In genomic region chr6:20529086-20529448, GRCh38 we compare ENCODE assay signal across 8 cellular contexts. TPM values are rescaled to one million over a fixed set of nuclear protein-coding genes. Genes with fewer than 3 reads are reported as not detected.
A peak's percentile ranks its signal among the peaks of the same experiment; 100 is the strongest.
DNase-seq lines count a peak whose midpoint lies in the region; ATAC-seq, FAIRE-seq and TF ChIP-seq lines count a peak whose summit lies in the region.
"Not testable (repeated sequence)": the region's sequence is repeated elsewhere in the genome, so short reads cannot be mapped to it uniquely, and the experiment has no call there.

No MANE protein-coding gene starts in this region.

- not testable (repeated sequence) for H3K4me2 ChIP-seq in keratinocyte (ENCODE audit: control insufficient read depth, extremely low read depth, insufficient read depth, low read depth, low read length)

- not testable (repeated sequence) for H3K9me3 Mint-ChIP-seq in T-helper 2 cell treated with Interferon-gamma antibody and Interleukin-4, amounts not matched to agents 5 μg/mL and 100 μg/mL, for 36 hours

- not testable (repeated sequence) for H4K20me1 ChIP-seq in keratinocyte (ENCODE audit: control insufficient read depth, extremely low read depth, insufficient read depth, low read length)

- H3K9me3 ChIP-seq in BE2C; keratinocyte (ENCODE audit: control insufficient read depth, low read depth, low read length): not testable (repeated sequence)

- not testable (repeated sequence) for H2AFZ ChIP-seq in keratinocyte (ENCODE audit: control insufficient read depth, low read length)

- not testable (repeated sequence) for H3K9ac ChIP-seq in keratinocyte (ENCODE audit: control insufficient read depth, extremely low read depth, insufficient read depth, low read length)

- dilution Hi-C loops in keratinocyte (cut with MboI; ENCODE audit: extremely low pct_ligation_motif_present, low sequenced_read_pairs): not testable (repeated sequence)

- not testable (repeated sequence) for H3K36me3 ChIP-seq in BE2C; keratinocyte (ENCODE audit: control insufficient read depth in 2 of 2, extremely low read depth in 1 of 2, insufficient read depth in 2 of 2, low read length in 2 of 2)

- FAIRE-seq in keratinocyte (lab: Jason Lieb, UNC): not testable (repeated sequence)

- intact Hi-C loops in sciatic nerve (cut with DNase I): loop anchor here (5.0 to 10.0 kb wide), 2 partner anchors 234 to 437 kb away; no protein-coding TSS in a partner anchor

- not testable (repeated sequence) for H3K27me3 ChIP-seq in BE2C; keratinocyte (ENCODE audit: control insufficient read depth, extremely low read depth, insufficient read depth, low read length)

- not testable (repeated sequence) for H3K27ac ChIP-seq in keratinocyte (ENCODE audit: control insufficient read depth, insufficient read depth, low read length)

- peak overlapping the region; percentile 10 for H3K27ac Mint-ChIP-seq in T-helper 2 cell treated with Interferon-gamma antibody and Interleukin-4, amounts not matched to agents 5 μg/mL and 100 μg/mL, for 36 hours

- not testable (repeated sequence) for H3K36me3 Mint-ChIP-seq in T-helper 2 cell treated with Interferon-gamma antibody and Interleukin-4, amounts not matched to agents 5 μg/mL and 100 μg/mL, for 36 hours (ENCODE audit: low read depth)

- not testable (repeated sequence) for H3K79me2 ChIP-seq in keratinocyte (ENCODE audit: control insufficient read depth, insufficient read depth, low read length)

- peaks cover 28% of the 10 kb centered on the region for H3K4me1 Mint-ChIP-seq in T-helper 2 cell treated with Interferon-gamma antibody and Interleukin-4, amounts not matched to agents 5 μg/mL and 100 μg/mL, for 36 hours (ENCODE audit: low read depth)

- H3K4me3 ChIP-seq in BE2C (ENCODE audit: low read depth, low read length): peak overlapping the region; percentile 18
- not testable (repeated sequence) for H3K4me3 ChIP-seq in keratinocyte (ENCODE audit: control insufficient read depth in 2 of 3, extremely low read depth in 1 of 3, insufficient read depth in 2 of 3, low read depth in 1 of 3, low read length in 3 of 3)

- not testable (repeated sequence) for DNase-seq in BE2C; T-helper 2 cell treated with Interferon-gamma antibody and Interleukin-4, amounts not matched to agents 5 μg/mL and 100 μg/mL, for 36 hours (ENCODE audit: low spot score); keratinocyte (ENCODE audit: low read depth, low spot score); sciatic nerve (ENCODE audit: low spot score)
- DNase-seq in NCI-H2227 treated with DMSO at 0.1 percent for 48 hours (lab: John Stamatoyannopoulos, UW) (peak; percentile 7), cerebellum (ENCODE audit: low spot score) (peak; percentile 15)

- not testable (repeated sequence) for H3K27me3 Mint-ChIP-seq in T-helper 2 cell treated with Interferon-gamma antibody and Interleukin-4, amounts not matched to agents 5 μg/mL and 100 μg/mL, for 36 hours (ENCODE audit: low read depth)

- ATAC-seq in GM18861 (IDR thresholded peaks at IDR 0.05; ENCODE audit: unreplicated experiment) (peak; percentile 63), HG03442 (IDR thresholded peaks at IDR 0.05; ENCODE audit: unreplicated experiment) (peak; percentile 64), sciatic nerve (peak; percentile 77)

- peak overlapping the region; percentile 46 for H3K4me3 Mint-ChIP-seq in T-helper 2 cell treated with Interferon-gamma antibody and Interleukin-4, amounts not matched to agents 5 μg/mL and 100 μg/mL, for 36 hours

- H3K9me1 ChIP-seq in keratinocyte (ENCODE audit: control insufficient read depth, extremely low read depth, insufficient read depth, low read length): not testable (repeated sequence)

- H3K4me1 ChIP-seq in BE2C; keratinocyte (ENCODE audit: control insufficient read depth, extremely low read depth, insufficient read depth, low read length): not testable (repeated sequence)

- TF ChIP-seq CTCF in BE2C (IDR thresholded peaks at IDR 0.05; ENCODE audit: low read depth, low read length): peak; percentile 36; the same call in 1 of the 2 replicates
- peak in 2 of 3 experiments; percentile 18 to 36 for TF ChIP-seq CTCF in keratinocyte (optimal IDR thresholded peaks at IDR 0.05 in 1 of 3, IDR thresholded peaks at IDR 0.05 in 1 of 3, conservative IDR thresholded peaks at IDR 0.05 in 1 of 3; ENCODE audit: extremely low read depth in 1 of 3, insufficient read depth in 2 of 3, low read length in 3 of 3)

RNA-seq across cellular contexts. Expression of gene CDKAL1, which starts 5.2 kb away (rescaled TPM):
- polyA plus RNA-seq in BE2C (2012; ENCODE audit: insufficient read depth, insufficient read length, low read depth): 78.3 TPM
- total RNA-seq in cerebellum: 32.3 TPM
- polyA plus RNA-seq in keratinocyte: 5.3 to 5.9 TPM (median 5.6 TPM) in 3 replicates
- polyA plus RNA-seq in keratinocyte (2011; ENCODE audit: low read depth): 6.0 TPM
- polyA plus RNA-seq in keratinocyte (2011; cell fraction: cytosol; rRNA removed): 3.3 and 6.3 TPM in 2 replicates
- 6.4 and 7.8 TPM in 2 replicates for polyA plus RNA-seq in keratinocyte (2011; cell fraction: nucleus; rRNA removed)
- 5.0 and 5.2 TPM in 2 replicates for polyA plus RNA-seq in keratinocyte (2012; ENCODE audit: low replicate concordance)
- polyA minus RNA-seq in keratinocyte: 4.3 to 12.6 TPM (median 8.4 TPM) in 3 replicates
- 9.8 TPM for polyA minus RNA-seq in keratinocyte (2011; cell fraction: cytosol; rRNA and poly(A)+ RNA removed)
- 7.7 and 14.7 TPM in 2 replicates for polyA minus RNA-seq in keratinocyte (2011; cell fraction: nucleus; rRNA and poly(A)+ RNA removed)
- 20.5 TPM for total RNA-seq in sciatic nerve
